Comparison of ENCODE assay signal across 8 cellular contexts in the genomic region with DNA sequence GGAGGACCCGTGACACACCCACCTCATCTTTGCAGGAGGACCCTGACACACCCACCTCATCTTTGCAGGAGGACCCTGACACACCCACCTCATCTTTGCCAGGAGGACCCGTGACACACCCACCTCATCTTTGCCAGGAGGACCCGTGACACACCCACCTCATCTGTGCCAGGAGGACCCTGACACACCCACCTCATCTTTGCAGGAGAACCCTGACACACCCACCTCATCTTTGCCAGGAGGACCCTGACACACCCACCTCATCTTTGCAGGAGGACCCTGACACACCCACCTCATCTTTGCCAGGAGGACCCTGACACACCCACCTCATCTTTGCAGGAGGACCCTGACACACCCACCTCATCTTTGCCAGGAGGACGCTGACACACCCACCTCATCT. TPM values are rescaled to one million over a fixed set of nuclear protein-coding genes. Genes with fewer than 3 reads are reported as not detected.
"Had no signal": no experiment of that assay in that cellular context is flagged by ENCODE, and none has a peak within 500 bp of the region (broad histone marks: within the 10 kb centered on the region; RNA-seq: fewer than 3 reads in every experiment).

No MANE protein-coding gene starts in this region.

RNA-seq across cellular contexts. Expression of a gene that starts 31.8 kb away (rescaled TPM):
- total RNA-seq: activated CD4-positive, alpha-beta T cell treated with anti-CD3 and anti-CD28 coated beads, Interleukin-2, amount 10 ng/mL, durations not matched to agents 24 days and 14 days; activated CD8-positive, alpha-beta memory T cell treated with anti-CD3 and anti-CD28 coated beads for 36 hours; activated CD8-positive, alpha-beta T cell treated with anti-CD3 and anti-CD28 coated beads, Interleukin-2, amount 10 ng/mL, durations not matched to agents 7 days and 5 days; activated naive CD4-positive, alpha-beta T cell treated with anti-CD3 and anti-CD28 coated beads for 36 hours; activated T-helper 1 cell treated with anti-CD3 and anti-CD28 coated beads, Interleukin-12 subunit alpha, Interleukin-12 subunit beta, Interleukin-2, Interleukin-4 antibody, amounts not matched to agents 30 ng/mL and 10 ng/mL and 1 ng/mL, durations not matched to agents 14 hours and 24 hours and 36 hours; dermis microvascular lymphatic vessel endothelial cell; endothelial cell of umbilical vein; fibroblast of villous mesenchyme had no signal
- polyA plus RNA-seq: endothelial cell of umbilical vein had no signal
